In the genomic region with DNA sequence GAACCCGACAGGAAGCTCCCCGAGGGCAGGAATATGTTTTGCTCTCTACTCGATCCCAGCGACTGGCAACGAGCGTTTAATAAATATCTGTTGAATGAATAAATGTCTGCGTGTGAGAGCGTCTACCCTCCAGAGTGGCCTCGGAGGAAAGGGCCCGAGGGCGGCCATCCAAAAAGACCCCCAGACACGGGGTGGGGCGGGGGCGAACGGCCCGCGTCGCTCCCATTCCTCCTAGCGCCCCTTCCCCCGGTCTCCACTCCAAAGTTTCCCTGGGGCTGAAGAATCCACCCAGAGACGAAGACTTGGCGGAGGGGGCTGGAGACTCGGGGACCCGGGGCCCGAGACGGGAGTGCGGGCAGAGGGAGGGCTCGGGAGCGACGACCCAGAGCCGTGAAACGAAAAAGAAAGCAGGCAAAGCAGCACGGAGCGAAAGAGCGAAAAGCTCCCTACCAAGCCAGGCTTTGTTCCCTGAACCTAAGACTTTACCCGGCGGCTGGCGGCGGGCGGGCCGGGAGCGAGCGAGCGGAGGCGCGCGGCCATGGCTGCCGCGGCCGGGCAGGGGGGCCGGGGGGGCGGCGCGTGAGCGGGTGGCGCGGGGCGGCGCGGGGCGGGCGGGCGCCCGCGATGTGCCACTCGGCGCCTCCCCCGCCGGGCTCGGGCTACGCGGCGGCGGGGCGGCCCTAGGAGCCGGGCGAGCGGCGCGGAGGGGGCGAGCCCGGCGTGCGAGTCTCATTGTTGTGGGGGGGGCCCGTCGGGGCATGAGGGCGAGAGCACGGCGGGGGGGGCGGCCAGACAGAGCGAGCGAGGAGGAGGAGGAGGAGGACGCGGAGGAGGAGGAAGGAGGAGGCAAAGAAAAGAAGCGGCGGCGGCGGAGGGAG, we compare ENCODE assay signal across 8 cellular contexts. TPM values are rescaled to one million over a fixed set of nuclear protein-coding genes. Genes with fewer than 3 reads are reported as not detected.
DNase-seq lines count a peak whose midpoint lies in the region; ATAC-seq and TF ChIP-seq lines count a peak whose summit lies in the region.

A gene (plus strand): TSS at position 629 of the 878 bp plus-strand sequence. CDS start 360 bp downstream, outside the sequence.

- H3K27ac Mint-ChIP-seq in activated naive CD8-positive, alpha-beta T cell treated with anti-CD3 and anti-CD28 coated beads, Interleukin-2, amount 50 U/mL, for 24 hours: peak within 1 kb of the TSS; percentile 99

- H3K9me3 ChIP-seq in osteoblast (ENCODE audit: low read depth, low read length) (no peaks in the 10 kb centered on the region), tibial artery (no peaks in the 10 kb centered on the region)

- DNase-seq in GDM1 (lab: John Stamatoyannopoulos, UW) (peak; percentile 69), NCI-H1048 (lab: John Stamatoyannopoulos, UW) (peak; percentile 37), T follicular helper cell (ENCODE audit: low read depth) (peak; percentile 79), Right ventricle myocardium inferior (ENCODE audit: missing footprints) (peak; percentile 91), osteoblast (ENCODE audit: insufficient read length, low spot score, missing footprints) (peak; percentile 99), tibial artery (peak; percentile 84 to 89), cortex of kidney (lab: John Stamatoyannopoulos, UW) (no peak)
- peak; percentile 69 for DNase-seq in activated naive CD8-positive, alpha-beta T cell treated with anti-CD3 and anti-CD28 coated beads, Interleukin-2, amount 50 U/mL, for 24 hours

- H3K36me3 ChIP-seq in osteoblast (ENCODE audit: insufficient read depth, low read length) (peaks cover 18% of the 10 kb centered on the region), tibial artery (peaks cover 5 to 27% (median 18%) of the 10 kb centered on the region in 3 donors)

- peaks cover 44% of the 10 kb centered on the region for H3K4me1 ChIP-seq in osteoblast (ENCODE audit: insufficient read depth, low read length)
- H3K4me1 ChIP-seq in tibial artery: peaks cover 3 to 43% (median 27%) of the 10 kb centered on the region in 4 donors

- no peak for TF ChIP-seq CTCF in osteoblast (IDR thresholded peaks at IDR 0.05; ENCODE audit: extremely low read depth, low read depth, low read length)
- no peak for TF ChIP-seq CTCF in tibial artery (IDR thresholded peaks at IDR 0.05)

- H3K27me3 ChIP-seq in osteoblast (ENCODE audit: insufficient read depth, low read length): no peaks in the 10 kb centered on the region
- no peaks in the 10 kb centered on the region for H3K27me3 ChIP-seq in tibial artery

- peak within 1 kb of the TSS; percentile 96 for H3K4me3 Mint-ChIP-seq in activated naive CD8-positive, alpha-beta T cell treated with anti-CD3 and anti-CD28 coated beads, Interleukin-2, amount 50 U/mL, for 24 hours

- intact Hi-C loops in Right ventricle myocardium inferior (cut with DNase I): loop anchor here (1.0 to 5.0 kb wide), 3 partner anchors 25 to 92 kb away; a partner anchor contains a TSS
- intact Hi-C loops in tibial artery (cut with DNase I; ENCODE audit: low total_unique reads): no loop called here

- ATAC-seq in activated naive CD8-positive, alpha-beta T cell treated with anti-CD3 and anti-CD28 coated beads, Interleukin-2, amount 50 U/mL, for 24 hours: no peak
- ATAC-seq in Right ventricle myocardium inferior: peak; percentile 55

- no peaks in the 10 kb centered on the region for H3K27me3 Mint-ChIP-seq in activated naive CD8-positive, alpha-beta T cell treated with anti-CD3 and anti-CD28 coated beads, Interleukin-2, amount 50 U/mL, for 24 hours

- peak within 1 kb of the TSS; percentile 91 for H2AFZ ChIP-seq in osteoblast (ENCODE audit: low read length)

- peaks cover 5% of the 10 kb centered on the region for H3K9me3 Mint-ChIP-seq in activated naive CD8-positive, alpha-beta T cell treated with anti-CD3 and anti-CD28 coated beads, Interleukin-2, amount 50 U/mL, for 24 hours

- H3K36me3 Mint-ChIP-seq in activated naive CD8-positive, alpha-beta T cell treated with anti-CD3 and anti-CD28 coated beads, Interleukin-2, amount 50 U/mL, for 24 hours (ENCODE audit: low read depth): peaks cover 34% of the 10 kb centered on the region

- H3K4me1 Mint-ChIP-seq in activated naive CD8-positive, alpha-beta T cell treated with anti-CD3 and anti-CD28 coated beads, Interleukin-2, amount 50 U/mL, for 24 hours: peaks cover 59% of the 10 kb centered on the region

- H3K79me2 ChIP-seq in osteoblast (ENCODE audit: insufficient read depth, low read length): peaks cover 28% of the 10 kb centered on the region

- H3K27ac ChIP-seq in osteoblast (ENCODE audit: low read depth, low read length): peak within 1 kb of the TSS; percentile 66
- H3K27ac ChIP-seq in tibial artery: peak within 1 kb of the TSS; percentile 94 to 96

- peak within 1 kb of the TSS; percentile 91 for H3K4me3 ChIP-seq in osteoblast (ENCODE audit: insufficient read depth, low read length)
- peak within 1 kb of the TSS; percentile 96 to 97 for H3K4me3 ChIP-seq in tibial artery

- H3K4me2 ChIP-seq in osteoblast (ENCODE audit: insufficient read depth, low read length): peak within 1 kb of the TSS; percentile 98

- H4K20me1 ChIP-seq in osteoblast (ENCODE audit: insufficient read depth, low read length): peaks cover 31% of the 10 kb centered on the region

RNA-seq across cellular contexts. Expression of the gene that starts here (rescaled TPM):
- total RNA-seq in Right ventricle myocardium inferior: 71.1 TPM
- total RNA-seq in osteoblast: 33.3 and 44.2 TPM in 2 replicates
